Comparison of ENCODE assay signal across 12 cellular contexts in the genomic region with DNA sequence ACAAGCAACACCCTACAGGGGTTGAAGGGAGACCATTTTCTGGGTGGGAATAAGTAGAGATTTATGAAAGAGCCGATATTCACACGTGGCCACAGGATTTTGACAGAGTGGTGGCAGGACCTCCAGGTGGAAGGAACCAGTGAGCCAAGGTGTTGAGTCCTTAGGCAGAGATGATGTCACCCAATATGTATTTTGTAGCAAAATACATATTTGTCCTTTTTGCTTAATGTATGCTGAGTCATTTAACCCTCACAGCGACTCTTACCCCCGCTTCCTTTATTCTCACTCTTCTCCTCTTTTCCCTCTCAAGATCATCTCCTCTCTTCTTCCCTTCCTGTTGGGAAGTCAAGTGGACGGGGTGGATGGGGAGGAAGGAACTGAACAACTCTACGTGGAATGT.
DNase-seq lines count a peak whose midpoint lies in the region; ATAC-seq, FAIRE-seq and TF ChIP-seq lines count a peak whose summit lies in the region.
"Had no signal": no experiment of that assay in that cellular context is flagged by ENCODE, and none has a peak within 500 bp of the region (broad histone marks: within the 10 kb centered on the region; RNA-seq: fewer than 3 reads in every experiment).

No MANE protein-coding gene starts in this region.

- TF ChIP-seq POLR2A in heart left ventricle (IDR thresholded peaks at IDR 0.05) (no peak), uterus (IDR thresholded peaks at IDR 0.05) (no peak)

- no peaks in the 10 kb centered on the region for H4K20me1 ChIP-seq in keratinocyte (ENCODE audit: control insufficient read depth, extremely low read depth, insufficient read depth, low read length)

- dilution Hi-C loops in keratinocyte (cut with MboI; ENCODE audit: extremely low pct_ligation_motif_present, low sequenced_read_pairs) = no loop called here

- H3K9me1 ChIP-seq in keratinocyte (ENCODE audit: control insufficient read depth, extremely low read depth, insufficient read depth, low read length) = no peaks in the 10 kb centered on the region

- H3K27ac ChIP-seq in left ventricle myocardium inferior (replicated peaks) = peak overlapping the region; percentile 77
- H3K27ac ChIP-seq in heart left ventricle = peak overlapping the region in 2 of 12 donors; percentile 60 to 72
- H3K27ac ChIP-seq in keratinocyte (ENCODE audit: control insufficient read depth, insufficient read depth, low read length) = peak overlapping the region; percentile 82
- H3K27ac ChIP-seq in uterus = peak overlapping the region; percentile 46 to 50
- H3K27ac ChIP-seq: cardiac muscle cell had no signal

- H3K4me3 ChIP-seq in left ventricle myocardium inferior (no peak overlapping the region), heart left ventricle (no peak overlapping the region), astrocyte of the spinal cord (ENCODE audit: low read depth, low read length) (no peak overlapping the region), keratinocyte (ENCODE audit: control insufficient read depth in 2 of 3, extremely low read depth in 1 of 3, insufficient read depth in 2 of 3, low read depth in 1 of 3, low read length in 3 of 3) (no peak overlapping the region), uterus (no peak overlapping the region)
- H3K4me3 ChIP-seq: cardiac muscle cell had no signal

- H3K9ac ChIP-seq in keratinocyte (ENCODE audit: control insufficient read depth, extremely low read depth, insufficient read depth, low read length) = peak overlapping the region; percentile 48

- peak overlapping the region; percentile 2 for H2AFZ ChIP-seq in keratinocyte (ENCODE audit: control insufficient read depth, low read length)

- no peaks in the 10 kb centered on the region for H3K9me3 ChIP-seq in left ventricle myocardium inferior (replicated peaks)
- H3K9me3 ChIP-seq in heart left ventricle = no peaks in the 10 kb centered on the region
- no peaks in the 10 kb centered on the region for H3K9me3 ChIP-seq in keratinocyte (ENCODE audit: control insufficient read depth, low read depth, low read length)
- no peaks in the 10 kb centered on the region for H3K9me3 ChIP-seq in uterus

- no peak for DNase-seq in left ventricle myocardium inferior
- no peak for DNase-seq in heart left ventricle
- peak; percentile 39 for DNase-seq in astrocyte of the spinal cord (ENCODE audit: low read depth, low spot score)
- no peak for DNase-seq in keratinocyte (ENCODE audit: low read depth, low spot score)
- DNase-seq in uterus = no peak
- DNase-seq in AG08395 (ENCODE audit: low spot score) = no peak
- DNase-seq in NCI-H1694 treated with DMSO at 0.1 percent for 48 hours (lab: John Stamatoyannopoulos, UW) = no peak
- DNase-seq: DMS153, hypothalamus, NCI-H2171 had no signal

- peak; percentile 89 for FAIRE-seq in keratinocyte (lab: Jason Lieb, UNC)

- peaks cover 46% of the 10 kb centered on the region for H3K4me1 ChIP-seq in left ventricle myocardium inferior
- H3K4me1 ChIP-seq in heart left ventricle = peaks cover 0 to 41% (median 18%) of the 10 kb centered on the region in 12 donors
- peaks cover 52% of the 10 kb centered on the region for H3K4me1 ChIP-seq in keratinocyte (ENCODE audit: control insufficient read depth, extremely low read depth, insufficient read depth, low read length)
- peaks cover 0 to 12% of the 10 kb centered on the region in 2 donors for H3K4me1 ChIP-seq in uterus

- H3K4me2 ChIP-seq in keratinocyte (ENCODE audit: control insufficient read depth, extremely low read depth, insufficient read depth, low read depth, low read length) = peak overlapping the region; percentile 44

- ATAC-seq in heart left ventricle = no peak
- ATAC-seq in GM21447 (IDR thresholded peaks at IDR 0.05; ENCODE audit: unreplicated experiment) = no peak

- H3K27me3 ChIP-seq in left ventricle myocardium inferior (ENCODE audit: low read depth) (no peaks in the 10 kb centered on the region), heart left ventricle (no peaks in the 10 kb centered on the region), keratinocyte (ENCODE audit: control insufficient read depth, extremely low read depth, insufficient read depth, low read length) (no peaks in the 10 kb centered on the region), uterus (no peaks in the 10 kb centered on the region)
- H3K27me3 ChIP-seq: cardiac muscle cell had no signal

- intact Hi-C loops in left ventricle myocardium inferior (cut with micrococcal nuclease) = no loop called here
- intact Hi-C loops in heart left ventricle (cut with DNase I) = loop anchor here in 1 of 10 donors (10.0 kb wide), 1 partner anchor 219 kb away; a partner anchor contains a TSS
- intact Hi-C loops in uterus (cut with DNase I; ENCODE audit: low total_unique reads) = no loop called here

- TF ChIP-seq CTCF in left ventricle myocardium inferior (IDR thresholded peaks at IDR 0.05; ENCODE audit: borderline replicate concordance) (no peak), heart left ventricle (IDR thresholded peaks at IDR 0.05) (no peak), astrocyte of the spinal cord (IDR thresholded peaks at IDR 0.05; ENCODE audit: low read depth, low read length) (no peak), keratinocyte (optimal IDR thresholded peaks at IDR 0.05 in 1 of 3, IDR thresholded peaks at IDR 0.05 in 1 of 3, conservative IDR thresholded peaks at IDR 0.05 in 1 of 3; ENCODE audit: extremely low read depth in 1 of 3, insufficient read depth in 2 of 3, low read length in 3 of 3) (no peak), uterus (IDR thresholded peaks at IDR 0.05) (no peak)

- in situ Hi-C loops in astrocyte of the spinal cord (cut with HindIII; ENCODE audit: low sequenced_read_pairs) = no loop called here

- WGBS in heart left ventricle, 4 donors = 86 to 90% (median 86%) methylated on average over 6 of the region's 6 CpGs

- no peaks in the 10 kb centered on the region for H3K79me2 ChIP-seq in keratinocyte (ENCODE audit: control insufficient read depth, insufficient read depth, low read length)

- no peaks in the 10 kb centered on the region for H3K36me3 ChIP-seq in left ventricle myocardium inferior
- no peaks in the 10 kb centered on the region for H3K36me3 ChIP-seq in heart left ventricle
- H3K36me3 ChIP-seq in keratinocyte (ENCODE audit: control insufficient read depth in 2 of 2, extremely low read depth in 1 of 2, insufficient read depth in 2 of 2, low read length in 2 of 2) = no peaks in the 10 kb centered on the region
- no peaks in the 10 kb centered on the region for H3K36me3 ChIP-seq in uterus
- H3K36me3 ChIP-seq: cardiac muscle cell had no signal
